ENCODE assay signal across 7 cellular contexts in the genomic region with DNA sequence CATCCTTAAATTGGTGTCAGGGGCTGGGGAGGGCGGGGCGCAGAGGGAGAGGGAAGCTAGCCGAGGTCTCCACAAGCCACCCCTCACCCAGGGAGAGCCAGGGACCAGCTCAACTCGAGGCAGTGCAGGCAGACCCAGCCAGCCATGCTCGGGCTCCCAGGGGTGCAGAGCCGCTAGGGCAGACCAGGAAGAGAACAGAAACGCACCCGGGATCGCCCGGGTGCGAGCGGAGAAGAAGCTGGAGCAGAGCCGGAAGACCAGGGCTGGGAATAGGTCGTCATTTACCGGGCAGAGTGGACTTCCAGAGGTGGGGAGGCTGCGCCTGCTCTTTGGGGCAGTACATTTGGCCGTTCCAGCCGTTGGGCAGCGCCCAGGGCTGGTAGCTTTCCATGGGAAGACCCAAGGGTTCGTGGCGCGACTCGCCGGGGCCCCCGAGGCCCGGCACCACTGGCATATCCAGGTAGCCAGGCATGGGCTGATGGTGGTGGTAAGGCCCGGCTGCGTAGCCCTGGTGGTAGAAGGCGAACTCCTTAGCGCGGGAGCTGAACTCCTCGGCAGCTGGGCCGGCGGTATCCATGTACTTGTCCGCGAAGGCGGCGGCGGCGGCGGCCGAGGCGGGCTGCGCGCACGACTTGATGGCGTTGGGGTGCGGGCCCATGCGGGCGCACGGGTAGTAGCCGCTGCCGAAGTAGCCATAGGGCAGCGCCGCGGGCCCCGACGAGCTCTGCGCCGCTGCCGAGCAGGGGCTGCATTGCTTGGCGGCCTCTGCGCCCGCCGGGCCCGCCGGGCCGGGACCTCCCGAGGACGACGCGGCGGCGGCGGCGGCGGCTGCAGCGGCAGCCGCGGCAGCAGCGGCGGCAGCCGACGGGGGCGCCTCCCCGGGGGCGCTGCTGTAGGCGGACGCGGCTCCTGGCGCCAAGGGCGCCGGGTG. TPM values are rescaled to one million over a fixed set of nuclear protein-coding genes. Genes with fewer than 3 reads are reported as not detected.
DNase-seq lines count a peak whose midpoint lies in the region; ATAC-seq and TF ChIP-seq lines count a peak whose summit lies in the region.

No MANE protein-coding gene starts in this region.

- no peak for TF ChIP-seq POLR2A in sigmoid colon (IDR thresholded peaks at IDR 0.05)

- no peak overlapping the region for H3K27ac Mint-ChIP-seq in endothelial cell (ENCODE audit: unreplicated experiment)

- H3K4me3 ChIP-seq in sigmoid colon, result peak overlapping the region; percentile 63 to 78 (median 70)

- no peaks in the 10 kb centered on the region for H3K36me3 ChIP-seq in sigmoid colon

- no peak for TF ChIP-seq CTCF in sigmoid colon (IDR thresholded peaks at IDR 0.05)
- TF ChIP-seq CTCF in endothelial cell (IDR thresholded peaks at IDR 0.05; ENCODE audit: unreplicated experiment), result no peak

- peaks cover 2 to 47% (median 8%) of the 10 kb centered on the region in 3 donors for H3K27me3 ChIP-seq in sigmoid colon

- no peak for TF ChIP-seq EP300 in sigmoid colon (IDR thresholded peaks at IDR 0.05)

- H3K9me3 Mint-ChIP-seq in endothelial cell (ENCODE audit: unreplicated experiment), result no peaks in the 10 kb centered on the region

- WGBS in sigmoid colon, 2 donors, result 1 to 2% methylated on average over 93 of the region's 93 CpGs

- peak overlapping the region in 3 of 4 donors; percentile 97 to 98 (median 98) for H3K27ac ChIP-seq in sigmoid colon

- no peaks in the 10 kb centered on the region for H3K9me3 ChIP-seq in sigmoid colon

- no peak overlapping the region for H3K4me3 Mint-ChIP-seq in endothelial cell (ENCODE audit: unreplicated experiment)

- peaks cover 22% of the 10 kb centered on the region for H3K4me1 Mint-ChIP-seq in endothelial cell (ENCODE audit: unreplicated experiment)

- ATAC-seq in GM18867 (IDR thresholded peaks at IDR 0.05; ENCODE audit: unreplicated experiment), result peak; percentile 13
- no peak for ATAC-seq in GM21619 (IDR thresholded peaks at IDR 0.05; ENCODE audit: unreplicated experiment)

- DNase-seq in NCI-H1105 treated with DMSO at 0.1 percent for 48 hours (lab: John Stamatoyannopoulos, UW), result peak; percentile 40
- DNase-seq in ecto neural progenitor cell (ENCODE audit: low spot score), result peak; percentile 65
- DNase-seq in sigmoid colon, result no peak
- no peak for DNase-seq in NCI-H128 (lab: John Stamatoyannopoulos, UW; ENCODE audit: unreplicated experiment)
- no peak for DNase-seq in endothelial cell (ENCODE audit: low spot score)

- H3K27me3 Mint-ChIP-seq in endothelial cell (ENCODE audit: unreplicated experiment), result peaks cover 27% of the 10 kb centered on the region

- H3K4me1 ChIP-seq in sigmoid colon, result peaks cover 0 to 50% (median 23%) of the 10 kb centered on the region in 4 donors

- intact Hi-C loops in sigmoid colon (cut with DNase I), result loop anchor here (2.0 to 10.0 kb wide), 6 partner anchors 378 to 976 kb away; a partner anchor contains a TSS

- H3K36me3 Mint-ChIP-seq in endothelial cell (ENCODE audit: low read depth, unreplicated experiment), result no peaks in the 10 kb centered on the region

RNA-seq across cellular contexts. Expression of a gene that starts 0.8 kb away (rescaled TPM):
- total RNA-seq in sigmoid colon (10 to 100 TPM in 3 of 4 donors, 1 to 10 TPM in 1; 9.4 to 35.3 (median 21.8) TPM), endothelial cell (ENCODE audit: unreplicated experiment) (not detected)
- 10 to 100 TPM; 10.7 to 21.6 (median 17.1) TPM for polyA plus RNA-seq in sigmoid colon

RNA-seq across cellular contexts. Expression of a gene that starts 14.1 kb away (rescaled TPM):
- total RNA-seq in sigmoid colon, result 10 to 100 TPM; 18.7 to 25.0 (median 22.1) TPM
- polyA plus RNA-seq in sigmoid colon, result 1 to 10 TPM; 3.0 to 6.0 (median 4.8) TPM
- total RNA-seq in endothelial cell (ENCODE audit: unreplicated experiment), result not detected

RNA-seq across cellular contexts. Expression of a gene that starts 25.0 kb away (rescaled TPM):
- 10 to 100 TPM; 55.1 to 64.0 (median 59.5) TPM for total RNA-seq in sigmoid colon
- polyA plus RNA-seq in sigmoid colon, result 10 to 100 TPM; 22.2 to 25.0 (median 22.8) TPM
- total RNA-seq in endothelial cell (ENCODE audit: unreplicated experiment), result not detected

RNA-seq across cellular contexts. Expression of a gene that starts 33.8 kb away (rescaled TPM):
- total RNA-seq in sigmoid colon, result 10 to 100 TPM; 13.0 to 35.7 (median 18.2) TPM
- 10 to 100 TPM; 21.4 to 22.4 (median 21.6) TPM for polyA plus RNA-seq in sigmoid colon
- total RNA-seq in endothelial cell (ENCODE audit: unreplicated experiment), result 0.80 TPM

RNA-seq across cellular contexts. Expression of a gene that starts 42.7 kb away (rescaled TPM):
- total RNA-seq in sigmoid colon (1 to 10 TPM; 4.7 to 9.1 (median 7.3) TPM), endothelial cell (ENCODE audit: unreplicated experiment) (not detected)
- polyA plus RNA-seq in sigmoid colon, result 10 to 100 TPM; 18.0 to 23.9 (median 18.0) TPM

Comparison
In these comparisons a context has a peak if more than half of its experiments do, and no peak if none do; other contexts are left out.
1. DNase-seq: peak in NCI-H1105 treated with DMSO at 0.1 percent for 48 hours (single experiment) and ecto neural progenitor cell (single experiment); none in sigmoid colon (single experiment), NCI-H128 (single experiment) and endothelial cell (single experiment).
2. RNA of a gene that starts 0.8 kb away (total RNA-seq): 9.4 to 35.3 TPM in sigmoid colon; not detected in endothelial cell (single experiment); every median in the first group is over 10 times any median in the second.
3. RNA of a gene that starts 14.1 kb away (total RNA-seq): 18.7 to 25.0 TPM in sigmoid colon; not detected in endothelial cell (single experiment); every median in the first group is over 10 times any median in the second.
4. RNA of a gene that starts 25.0 kb away (total RNA-seq): 55.1 to 64.0 TPM in sigmoid colon; not detected in endothelial cell (single experiment); every median in the first group is over 10 times any median in the second.